19 cellular contexts compared by ENCODE assay signal in genomic region chr1:110481968-110482623, GRCh38. TPM values are rescaled to one million over a fixed set of nuclear protein-coding genes. Genes with fewer than 3 reads are reported as not detected.
"Had no signal": no experiment of that assay in that cellular context is flagged by ENCODE, and none has a peak within 500 bp of the region (broad histone marks: within the 10 kb centered on the region; RNA-seq: fewer than 3 reads in every experiment).

No MANE protein-coding gene starts in this region.

- H3K9me3 ChIP-seq: pancreas, transverse colon had no signal

- H3K27me3 ChIP-seq: pancreas had no signal

- H3K36me3 ChIP-seq: pancreas, transverse colon had no signal

- H3K27ac ChIP-seq: pancreas, transverse colon had no signal

- FAIRE-seq: pancreas had no signal

- H3K4me1 ChIP-seq: transverse colon had no signal

- DNase-seq: activated CD4-positive, alpha-beta T cell treated with anti-CD3 and anti-CD28 coated beads, Interleukin-2, amount 50 U/mL, for 1 hour; activated CD8-positive, alpha-beta memory T cell treated with anti-CD3 and anti-CD28 coated beads for 24 hours; activated naive CD4-positive, alpha-beta T cell; activated naive CD8-positive, alpha-beta T cell treated with anti-CD3 and anti-CD28 coated beads, Interleukin-2, amount 10 ng/mL, durations not matched to agents 7 days and 5 days; aorta; dermis blood vessel endothelial cell; kidney glomerular epithelial cell; mammary epithelial cell; naive B cell; pancreas; stimulated activated CD4-positive, alpha-beta T cell treated with anti-CD3 and anti-CD28 coated beads, Interleukin-15, amount 100 ng/mL, for 24 hours; stimulated activated CD4-positive, alpha-beta T cell treated with anti-CD3 and anti-CD28 coated beads, Interleukin-4, amount 100 ng/mL, for 1 hour; stimulated activated naive B cell treated with anti-CD40 and anti-IgM and Interleukin-4, amounts not matched to agents 10 μg/mL and 1 μg/mL and 100 μg/mL, for 72 hours; transverse colon had no signal

- H3K4me3 ChIP-seq: pancreas, transverse colon had no signal

RNA-seq across cellular contexts. Expression of gene PROK1, which starts 31.1 kb away (rescaled TPM):
- total RNA-seq: activated naive CD8-positive, alpha-beta T cell treated with anti-CD3 and anti-CD28 coated beads, Interleukin-2, amount 10 ng/mL, durations not matched to agents 7 days and 5 days; chondrocyte; dermis blood vessel endothelial cell; epithelial cell of proximal tubule; mammary epithelial cell; mononuclear cell; skeletal muscle tissue; transverse colon had no signal
- polyA plus RNA-seq: mammary epithelial cell had no signal

RNA-seq across cellular contexts. Expression of gene KCNA10, which starts 36.9 kb away (rescaled TPM):
- total RNA-seq: activated naive CD8-positive, alpha-beta T cell treated with anti-CD3 and anti-CD28 coated beads, Interleukin-2, amount 10 ng/mL, durations not matched to agents 7 days and 5 days; aorta; chondrocyte; dermis blood vessel endothelial cell; epithelial cell of proximal tubule; mammary epithelial cell; mononuclear cell; pancreas; subcutaneous adipose tissue; transverse colon had no signal
- polyA plus RNA-seq: aorta, mammary epithelial cell, pancreas had no signal
